2 cellular contexts compared by ENCODE assay signal in the genomic region with DNA sequence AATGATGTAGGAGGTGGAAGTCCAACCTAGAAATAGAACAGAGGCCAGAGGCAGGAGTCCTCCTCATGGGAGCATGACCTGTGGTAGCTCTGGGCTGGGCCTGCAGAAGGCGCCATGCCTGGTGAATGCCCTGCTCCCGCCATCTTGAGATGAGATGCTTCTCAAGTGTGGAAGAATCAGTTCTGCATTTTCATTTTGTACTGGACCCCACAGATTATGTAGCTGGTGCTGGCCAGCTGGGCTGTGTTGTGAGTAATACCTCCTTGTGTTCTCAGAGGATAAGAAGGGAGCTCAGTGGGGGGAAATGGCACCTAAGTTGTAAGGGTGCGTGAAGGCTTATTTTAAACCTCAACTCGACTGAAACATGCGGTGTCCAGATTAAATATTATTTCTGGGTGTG.
TF ChIP-seq lines count a peak whose summit lies in the region.

No MANE protein-coding gene starts in this region.

TF ChIP-seq in liver, 16 proteins besides CTCF, POLR2A, EP300 and RAD21 (continued from another document):
- TF ChIP-seq, protein P1, sequence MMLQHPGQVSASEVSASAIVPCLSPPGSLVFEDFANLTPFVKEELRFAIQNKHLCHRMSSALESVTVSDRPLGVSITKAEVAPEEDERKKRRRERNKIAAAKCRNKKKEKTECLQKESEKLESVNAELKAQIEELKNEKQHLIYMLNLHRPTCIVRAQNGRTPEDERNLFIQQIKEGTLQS (IDR thresholded peaks at IDR 0.05), result no peak
- TF ChIP-seq FOXA1 (IDR thresholded peaks at IDR 0.05) (no peak), TAF1 (conservative IDR thresholded peaks at IDR 0.05) (no peak), SP1 (IDR thresholded peaks at IDR 0.05) (no peak), HNF4A (conservative IDR thresholded peaks at IDR 0.05) (no peak), RXRA (IDR thresholded peaks at IDR 0.05) (peak; percentile 1 to 16), NR2F2 (IDR thresholded peaks at IDR 0.05) (peak; percentile 33), JUND (IDR thresholded peaks at IDR 0.05) (no peak), EGR1 (IDR thresholded peaks at IDR 0.05; ENCODE audit: low read depth in 2 of 2) (no peak), GABPA (IDR thresholded peaks at IDR 0.05 in 1 of 2, conservative IDR thresholded peaks at IDR 0.05 in 1 of 2) (no peak), HNF4G (IDR thresholded peaks at IDR 0.05) (no peak), YY1 (IDR thresholded peaks at IDR 0.05) (no peak)
- TF ChIP-seq, protein P2, sequence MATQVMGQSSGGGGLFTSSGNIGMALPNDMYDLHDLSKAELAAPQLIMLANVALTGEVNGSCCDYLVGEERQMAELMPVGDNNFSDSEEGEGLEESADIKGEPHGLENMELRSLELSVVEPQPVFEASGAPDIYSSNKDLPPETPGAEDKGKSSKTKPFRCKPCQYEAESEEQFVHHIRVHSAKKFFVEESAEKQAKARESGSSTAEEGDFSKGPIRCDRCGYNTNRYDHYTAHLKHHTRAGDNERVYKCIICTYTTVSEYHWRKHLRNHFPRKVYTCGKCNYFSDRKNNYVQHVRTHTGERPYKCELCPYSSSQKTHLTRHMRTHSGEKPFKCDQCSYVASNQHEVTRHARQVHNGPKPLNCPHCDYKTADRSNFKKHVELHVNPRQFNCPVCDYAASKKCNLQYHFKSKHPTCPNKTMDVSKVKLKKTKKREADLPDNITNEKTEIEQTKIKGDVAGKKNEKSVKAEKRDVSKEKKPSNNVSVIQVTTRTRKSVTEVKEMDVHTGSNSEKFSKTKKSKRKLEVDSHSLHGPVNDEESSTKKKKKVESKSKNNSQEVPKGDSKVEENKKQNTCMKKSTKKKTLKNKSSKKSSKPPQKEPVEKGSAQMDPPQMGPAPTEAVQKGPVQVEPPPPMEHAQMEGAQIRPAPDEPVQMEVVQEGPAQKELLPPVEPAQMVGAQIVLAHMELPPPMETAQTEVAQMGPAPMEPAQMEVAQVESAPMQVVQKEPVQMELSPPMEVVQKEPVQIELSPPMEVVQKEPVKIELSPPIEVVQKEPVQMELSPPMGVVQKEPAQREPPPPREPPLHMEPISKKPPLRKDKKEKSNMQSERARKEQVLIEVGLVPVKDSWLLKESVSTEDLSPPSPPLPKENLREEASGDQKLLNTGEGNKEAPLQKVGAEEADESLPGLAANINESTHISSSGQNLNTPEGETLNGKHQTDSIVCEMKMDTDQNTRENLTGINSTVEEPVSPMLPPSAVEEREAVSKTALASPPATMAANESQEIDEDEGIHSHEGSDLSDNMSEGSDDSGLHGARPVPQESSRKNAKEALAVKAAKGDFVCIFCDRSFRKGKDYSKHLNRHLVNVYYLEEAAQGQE (IDR thresholded peaks at IDR 0.05), result no peak

TF ChIP-seq in HepG2, 621 proteins besides CTCF, POLR2A, EP300 and RAD21 (continued from another document):
- TF ChIP-seq, protein P3, sequence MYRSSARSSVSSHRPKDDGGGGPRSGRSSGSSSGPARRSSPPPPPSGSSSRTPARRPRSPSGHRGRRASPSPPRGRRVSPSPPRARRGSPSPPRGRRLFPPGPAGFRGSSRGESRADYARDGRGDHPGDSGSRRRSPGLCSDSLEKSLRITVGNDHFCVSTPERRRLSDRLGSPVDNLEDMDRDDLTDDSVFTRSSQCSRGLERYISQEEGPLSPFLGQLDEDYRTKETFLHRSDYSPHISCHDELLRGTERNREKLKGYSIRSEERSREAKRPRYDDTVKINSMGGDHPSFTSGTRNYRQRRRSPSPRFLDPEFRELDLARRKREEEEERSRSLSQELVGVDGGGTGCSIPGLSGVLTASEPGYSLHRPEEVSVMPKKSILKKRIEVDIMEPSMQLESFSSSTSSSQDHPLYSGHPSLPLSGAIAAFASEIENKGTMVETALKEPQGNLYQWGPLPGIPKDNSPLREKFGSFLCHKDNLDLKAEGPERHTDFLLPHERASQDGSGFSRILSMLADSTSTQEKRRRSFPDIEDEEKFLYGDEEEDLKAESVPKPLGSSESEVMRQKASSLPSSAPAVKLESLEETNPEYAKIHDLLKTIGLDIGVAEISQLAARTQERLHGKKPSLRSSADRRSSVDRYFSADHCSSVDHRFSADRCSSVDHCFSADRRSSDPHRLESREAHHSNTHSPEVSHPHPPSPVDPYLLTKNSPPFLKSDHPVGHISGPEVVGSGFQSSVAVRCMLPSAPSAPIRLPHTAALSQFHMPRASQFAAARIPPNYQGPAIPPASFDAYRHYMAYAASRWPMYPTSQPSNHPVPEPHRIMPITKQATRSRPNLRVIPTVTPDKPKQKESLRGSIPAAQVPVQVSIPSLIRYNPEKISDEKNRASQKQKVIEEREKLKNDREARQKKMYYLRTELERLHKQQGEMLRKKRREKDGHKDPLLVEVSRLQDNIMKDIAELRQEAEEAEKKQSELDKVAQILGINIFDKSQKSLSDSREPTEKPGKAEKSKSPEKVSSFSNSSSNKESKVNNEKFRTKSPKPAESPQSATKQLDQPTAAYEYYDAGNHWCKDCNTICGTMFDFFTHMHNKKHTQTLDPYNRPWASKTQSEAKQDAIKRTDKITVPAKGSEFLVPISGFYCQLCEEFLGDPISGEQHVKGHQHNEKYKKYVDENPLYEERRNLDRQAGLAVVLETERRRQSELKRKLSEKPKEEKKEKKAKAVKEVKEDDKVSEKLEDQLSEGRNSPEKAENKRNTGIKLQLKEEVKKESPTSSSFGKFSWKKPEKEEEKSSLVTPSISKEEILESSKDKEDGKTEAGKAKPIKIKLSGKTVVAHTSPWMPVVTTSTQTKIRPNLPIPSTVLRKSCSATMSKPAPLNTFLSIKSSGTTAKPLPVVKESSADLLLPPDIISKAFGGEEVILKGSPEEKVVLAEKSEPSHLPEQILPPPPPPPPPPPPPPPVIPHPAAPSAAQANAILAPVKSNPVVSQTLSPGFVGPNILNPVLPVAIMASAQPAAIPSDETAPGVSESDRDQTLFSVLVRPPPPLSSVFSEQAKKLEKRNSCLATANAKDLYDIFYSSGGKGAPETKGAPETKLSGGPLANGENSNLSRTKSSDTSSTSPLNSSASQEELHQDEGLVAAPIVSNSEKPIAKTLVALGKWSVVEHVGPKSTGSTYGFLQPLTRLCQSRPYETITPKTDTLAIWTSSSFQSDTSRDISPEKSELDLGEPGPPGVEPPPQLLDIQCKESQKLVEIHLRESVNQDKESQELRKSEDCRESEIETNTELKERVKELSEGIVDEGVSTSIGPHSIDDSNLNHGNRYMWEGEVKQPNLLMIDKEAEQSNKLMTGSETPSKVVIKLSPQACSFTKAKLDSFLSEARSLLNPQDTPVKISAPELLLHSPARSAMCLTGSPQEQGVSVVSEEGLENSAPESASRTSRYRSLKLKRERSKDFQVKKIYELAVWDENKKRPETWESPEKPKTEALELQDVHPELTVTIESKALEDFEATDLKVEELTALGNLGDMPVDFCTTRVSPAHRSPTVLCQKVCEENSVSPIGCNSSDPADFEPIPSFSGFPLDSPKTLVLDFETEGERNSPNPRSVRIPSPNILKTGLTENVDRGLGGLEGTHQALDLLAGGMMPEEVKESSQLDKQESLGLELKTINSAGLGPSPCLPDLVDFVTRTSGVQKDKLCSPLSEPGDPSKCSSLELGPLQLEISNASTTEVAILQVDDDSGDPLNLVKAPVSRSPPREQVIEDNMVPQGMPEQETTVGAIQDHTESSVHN (CRISPR knock-in tag; IDR thresholded peaks at IDR 0.05), result no peak
- TF ChIP-seq ZSCAN25 (CRISPR knock-in tag; IDR thresholded peaks at IDR 0.05) (no peak), ZNF317 (CRISPR knock-in tag; IDR thresholded peaks at IDR 0.05) (no peak), MED13 (CRISPR knock-in tag; IDR thresholded peaks at IDR 0.05) (no peak), ZNF431 (CRISPR knock-in tag; IDR thresholded peaks at IDR 0.05; ENCODE audit: borderline replicate concordance, low read depth) (no peak), SRSF9 (IDR thresholded peaks at IDR 0.05; ENCODE audit: borderline replicate concordance, insufficient read depth, low read depth, low read length, poor library complexity, severe bottlenecking) (no peak), SUZ12 (IDR thresholded peaks at IDR 0.05; ENCODE audit: low read depth, low read length) (no peak), ZNF749 (CRISPR knock-in tag; IDR thresholded peaks at IDR 0.05; ENCODE audit: borderline replicate concordance) (no peak), RFXAP (CRISPR knock-in tag; IDR thresholded peaks at IDR 0.05; ENCODE audit: borderline replicate concordance) (no peak)
- TF ChIP-seq, protein P4, sequence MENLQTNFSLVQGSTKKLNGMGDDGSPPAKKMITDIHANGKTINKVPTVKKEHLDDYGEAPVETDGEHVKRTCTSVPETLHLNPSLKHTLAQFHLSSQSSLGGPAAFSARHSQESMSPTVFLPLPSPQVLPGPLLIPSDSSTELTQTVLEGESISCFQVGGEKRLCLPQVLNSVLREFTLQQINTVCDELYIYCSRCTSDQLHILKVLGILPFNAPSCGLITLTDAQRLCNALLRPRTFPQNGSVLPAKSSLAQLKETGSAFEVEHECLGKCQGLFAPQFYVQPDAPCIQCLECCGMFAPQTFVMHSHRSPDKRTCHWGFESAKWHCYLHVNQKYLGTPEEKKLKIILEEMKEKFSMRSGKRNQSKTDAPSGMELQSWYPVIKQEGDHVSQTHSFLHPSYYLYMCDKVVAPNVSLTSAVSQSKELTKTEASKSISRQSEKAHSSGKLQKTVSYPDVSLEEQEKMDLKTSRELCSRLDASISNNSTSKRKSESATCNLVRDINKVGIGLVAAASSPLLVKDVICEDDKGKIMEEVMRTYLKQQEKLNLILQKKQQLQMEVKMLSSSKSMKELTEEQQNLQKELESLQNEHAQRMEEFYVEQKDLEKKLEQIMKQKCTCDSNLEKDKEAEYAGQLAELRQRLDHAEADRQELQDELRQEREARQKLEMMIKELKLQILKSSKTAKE (CRISPR knock-in tag; IDR thresholded peaks at IDR 0.05; ENCODE audit: borderline replicate concordance), result no peak
